In genomic region chr4:82097504-82097903, GRCh38 we compare ENCODE assay signal across 1 cellular context.
A peak's percentile ranks its signal among the peaks of the same experiment; 100 is the strongest.
TF ChIP-seq lines count a peak whose summit lies in the region.

No MANE protein-coding gene starts in this region.

TF ChIP-seq in K562, 482 proteins besides CTCF, POLR2A, EP300 and RAD21 (continued from another document):
- peak; percentile 33; the same call in 1 of the 2 replicates for TF ChIP-seq ATF3 (IDR thresholded peaks at IDR 0.05)
- no peak for TF ChIP-seq ATF3 (CRISPR knock-in tag; conservative IDR thresholded peaks at IDR 0.05)
- no peak for TF ChIP-seq ZNF512 (tag; IDR thresholded peaks at IDR 0.05)
- TF ChIP-seq ZNF175 (CRISPR knock-in tag; IDR thresholded peaks at IDR 0.05; ENCODE audit: low read depth), result 0 out of 2 replicates have a peak, but pooled peaks have one; percentile 31
- peak; percentile 92 for TF ChIP-seq SOX6 (IDR thresholded peaks at IDR 0.05)
- peak; percentile 79 for TF ChIP-seq ESRRA (IDR thresholded peaks at IDR 0.05; ENCODE audit: borderline replicate concordance, low read depth)
- TF ChIP-seq JUND (IDR thresholded peaks at IDR 0.05; ENCODE audit: borderline replicate concordance, low read depth, low read length), result 0 out of 2 replicates have a peak, but pooled peaks have one; percentile 3
- TF ChIP-seq JUND (tag; IDR thresholded peaks at IDR 0.05; ENCODE audit: borderline replicate concordance, low read depth, low read length), result no peak
- peak in 1 of 2 experiments; percentile 11; a peak in 1 of 4 replicates for TF ChIP-seq RCOR1 (IDR thresholded peaks at IDR 0.05; ENCODE audit: borderline replicate concordance in 1 of 2, low read depth in 2 of 2, low read length in 2 of 2)
- no peak for TF ChIP-seq U2AF2 (optimal IDR thresholded peaks at IDR 0.05; ENCODE audit: low read depth, low read length)
